ENCODE assay signal across 17 cellular contexts in genomic region chr4:114273246-114273645, GRCh38.
"Had no signal": no experiment of that assay in that cellular context is flagged by ENCODE, and none has a peak within 500 bp of the region (broad histone marks: within the 10 kb centered on the region; RNA-seq: fewer than 3 reads in every experiment).

No MANE protein-coding gene starts in this region.

- DNase-seq: activated CD4-positive, alpha-beta T cell treated with anti-CD3 and anti-CD28 coated beads, Interleukin-2, amount 50 U/mL, for 4 hours; activated CD4-positive, CD25-positive, alpha-beta regulatory T cell treated with anti-CD3 and anti-CD28 coated beads, Interleukin-2, amount 50 U/mL, for 72 hours; activated CD8-positive, alpha-beta memory T cell treated with anti-CD3 and anti-CD28 coated beads, Interleukin-2, amount 10 ng/mL, durations not matched to agents 7 days and 5 days; activated gamma-delta T cell; activated naive CD8-positive, alpha-beta T cell treated with anti-CD3 and anti-CD28 coated beads for 36 hours; activated T-cell treated with anti-CD3 and anti-CD28 coated beads, Interleukin-2, amount 50 U/mL, for 4 hours; aorta; foreskin melanocyte; head of caudate nucleus; left cardiac atrium; naive thymus-derived CD4-positive, alpha-beta T cell; small intestine had no signal

- H3K27ac ChIP-seq: right atrium auricular region, vagina had no signal

- H3K9me3 ChIP-seq: right atrium auricular region, tibial nerve, vagina had no signal

- H3K36me3 Mint-ChIP-seq: activated CD8-positive, alpha-beta memory T cell treated with anti-CD3 and anti-CD28 coated beads, Interleukin-2, amount 10 ng/mL, durations not matched to agents 7 days and 5 days; activated naive CD8-positive, alpha-beta T cell treated with anti-CD3 and anti-CD28 coated beads for 36 hours; naive thymus-derived CD4-positive, alpha-beta T cell; stimulated activated memory B cell treated with anti-CD40 and anti-IgM and Interleukin-4, amounts not matched to agents 10 μg/mL and 1 μg/mL and 100 μg/mL, for 72 hours had no signal

- H3K27me3 ChIP-seq: right atrium auricular region, tibial nerve, vagina had no signal

- H3K27me3 Mint-ChIP-seq: activated CD8-positive, alpha-beta memory T cell treated with anti-CD3 and anti-CD28 coated beads, Interleukin-2, amount 10 ng/mL, durations not matched to agents 7 days and 5 days; activated naive CD8-positive, alpha-beta T cell treated with anti-CD3 and anti-CD28 coated beads for 36 hours; stimulated activated memory B cell treated with anti-CD40 and anti-IgM and Interleukin-4, amounts not matched to agents 10 μg/mL and 1 μg/mL and 100 μg/mL, for 72 hours had no signal

- ATAC-seq: activated CD8-positive, alpha-beta memory T cell treated with anti-CD3 and anti-CD28 coated beads, Interleukin-2, amount 10 ng/mL, durations not matched to agents 7 days and 5 days; activated T-cell treated with anti-CD3 and anti-CD28 coated beads, Interleukin-2, amount 50 U/mL, for 4 hours; left cardiac atrium; naive thymus-derived CD4-positive, alpha-beta T cell; stimulated activated memory B cell treated with anti-CD40 and anti-IgM and Interleukin-4, amounts not matched to agents 10 μg/mL and 1 μg/mL and 100 μg/mL, for 72 hours had no signal

- H3K4me3 Mint-ChIP-seq: activated CD8-positive, alpha-beta memory T cell treated with anti-CD3 and anti-CD28 coated beads, Interleukin-2, amount 10 ng/mL, durations not matched to agents 7 days and 5 days; activated naive CD8-positive, alpha-beta T cell treated with anti-CD3 and anti-CD28 coated beads for 36 hours; activated T-cell treated with anti-CD3 and anti-CD28 coated beads, Interleukin-2, amount 50 U/mL, for 4 hours; naive thymus-derived CD4-positive, alpha-beta T cell; stimulated activated memory B cell treated with anti-CD40 and anti-IgM and Interleukin-4, amounts not matched to agents 10 μg/mL and 1 μg/mL and 100 μg/mL, for 72 hours had no signal

- H3K4me1 ChIP-seq: right atrium auricular region had no signal

- H3K4me3 ChIP-seq: lung, right atrium auricular region, tibial nerve, vagina had no signal

- H3K4me1 Mint-ChIP-seq: activated CD8-positive, alpha-beta memory T cell treated with anti-CD3 and anti-CD28 coated beads, Interleukin-2, amount 10 ng/mL, durations not matched to agents 7 days and 5 days had no signal

- H3K36me3 ChIP-seq: right atrium auricular region, tibial nerve, vagina had no signal

- H3K9me3 Mint-ChIP-seq: activated naive CD8-positive, alpha-beta T cell treated with anti-CD3 and anti-CD28 coated beads for 36 hours; activated T-cell treated with anti-CD3 and anti-CD28 coated beads, Interleukin-2, amount 50 U/mL, for 4 hours; naive thymus-derived CD4-positive, alpha-beta T cell had no signal

- H3K27ac Mint-ChIP-seq: activated CD8-positive, alpha-beta memory T cell treated with anti-CD3 and anti-CD28 coated beads, Interleukin-2, amount 10 ng/mL, durations not matched to agents 7 days and 5 days; activated naive CD8-positive, alpha-beta T cell treated with anti-CD3 and anti-CD28 coated beads for 36 hours; naive thymus-derived CD4-positive, alpha-beta T cell; stimulated activated memory B cell treated with anti-CD40 and anti-IgM and Interleukin-4, amounts not matched to agents 10 μg/mL and 1 μg/mL and 100 μg/mL, for 72 hours had no signal
